In genomic region chr2:69012310-69013122, GRCh38 we compare ENCODE assay signal across 9 cellular contexts. TPM values are rescaled to one million over a fixed set of nuclear protein-coding genes. Genes with fewer than 3 reads are reported as not detected.
A peak's percentile ranks its signal among the peaks of the same experiment; 100 is the strongest.
DNase-seq lines count a peak whose midpoint lies in the region; ATAC-seq, FAIRE-seq and TF ChIP-seq lines count a peak whose summit lies in the region.
"Had no signal": no experiment of that assay in that cellular context is flagged by ENCODE, and none has a peak within 500 bp of the region (broad histone marks: within the 10 kb centered on the region; RNA-seq: fewer than 3 reads in every experiment).

No MANE protein-coding gene starts in this region.

- H3K27me3 ChIP-seq in endothelial cell of umbilical vein (ENCODE audit: control insufficient read depth in 2 of 2, insufficient read depth in 2 of 2, low read length in 2 of 2), result peaks cover 7 to 9% of the 10 kb centered on the region in 2 experiments

- H3K9me3 Mint-ChIP-seq in activated CD4-positive, alpha-beta memory T cell treated with anti-CD3 and anti-CD28 coated beads, Interleukin-2, amount 10 ng/mL, durations not matched to agents 7 days and 5 days, result no peaks in the 10 kb centered on the region

- H4K20me1 ChIP-seq in endothelial cell of umbilical vein (replicated peaks; ENCODE audit: control insufficient read depth, extremely low read depth, insufficient read depth, low read length), result no peaks in the 10 kb centered on the region

- POLR2A ChIA-PET in activated CD4-positive, alpha-beta memory T cell treated with anti-CD3 and anti-CD28 coated beads, Interleukin-2, amount 10 ng/mL, durations not matched to agents 7 days and 5 days (lab: Charles Lee), result no interaction called here
- POLR2A ChIA-PET in endothelial cell of umbilical vein (lab: Charles Lee), result no interaction called here

- H3K4me1 ChIP-seq in endothelial cell of umbilical vein (ENCODE audit: control insufficient read depth, extremely low read depth, insufficient read depth, low read length), result peaks cover 13% of the 10 kb centered on the region

- CTCF ChIA-PET in activated CD4-positive, alpha-beta memory T cell treated with anti-CD3 and anti-CD28 coated beads, Interleukin-2, amount 10 ng/mL, durations not matched to agents 7 days and 5 days (lab: Charles Lee), result interaction anchor here (0.5 to 0.9 kb wide), 5 partner anchors 16 to 1242 kb away, joined by 3 to 5 read pairs (median 3); no protein-coding TSS in a partner anchor
- CTCF ChIA-PET in endothelial cell of umbilical vein (lab: Charles Lee), result interaction anchor here (0.6 to 3.2 kb wide), 11 partner anchors 9 to 734 kb away, joined by 3 to 25 read pairs (median 4); no protein-coding TSS in a partner anchor

- H3K4me3 Mint-ChIP-seq in activated CD4-positive, alpha-beta memory T cell treated with anti-CD3 and anti-CD28 coated beads, Interleukin-2, amount 10 ng/mL, durations not matched to agents 7 days and 5 days, result peak overlapping the region; percentile 63

- peak; percentile 60 for DNase-seq in AG09319 (ENCODE audit: extremely low read depth, low read depth)
- DNase-seq in NCI-H2227 (lab: John Stamatoyannopoulos, UW; ENCODE audit: unreplicated experiment), result peak; percentile 86
- DNase-seq in activated CD4-positive, alpha-beta memory T cell treated with anti-CD3 and anti-CD28 coated beads, Interleukin-2, amount 10 ng/mL, durations not matched to agents 7 days and 5 days, result peak; percentile 42
- peak; percentile 56 for DNase-seq in endothelial cell of umbilical vein (ENCODE audit: low read depth, low spot score)
- DNase-seq in midbrain (lab: John Stamatoyannopoulos, UW), result peak; percentile 82
- DNase-seq in stimulated activated naive CD8-positive, alpha-beta T cell treated with anti-CD3 and anti-CD28 coated beads, Interleukin-15, Interleukin-2, amounts not matched to agents 100 U/mL and 50 U/mL, for 24 hours, result peak; percentile 54

- intact Hi-C loops in endothelial cell of umbilical vein (cut with micrococcal nuclease), result loop anchor here (1.0 to 5.0 kb wide), 3 partner anchors 70 to 295 kb away; no protein-coding TSS in a partner anchor

- no peak overlapping the region for H3K27ac ChIP-seq in endothelial cell of umbilical vein (ENCODE audit: insufficient read depth, low read depth, low read length)

- TF ChIP-seq POLR2A in endothelial cell of umbilical vein (IDR thresholded peaks at IDR 0.05; ENCODE audit: low read depth, low read length), result no peak

- dilution Hi-C loops in endothelial cell of umbilical vein (cut with MboI; ENCODE audit: extremely low pct_ligation_motif_present, low sequenced_read_pairs), result no loop called here

- peaks cover 15% of the 10 kb centered on the region for H3K4me1 Mint-ChIP-seq in activated CD4-positive, alpha-beta memory T cell treated with anti-CD3 and anti-CD28 coated beads, Interleukin-2, amount 10 ng/mL, durations not matched to agents 7 days and 5 days

- peak; percentile 56 for ATAC-seq in GM18511 (IDR thresholded peaks at IDR 0.05; ENCODE audit: unreplicated experiment)
- peak; percentile 53 for ATAC-seq in stimulated activated naive CD8-positive, alpha-beta T cell treated with anti-CD3 and anti-CD28 coated beads, Interleukin-15, Interleukin-2, amounts not matched to agents 100 U/mL and 50 U/mL, for 24 hours
- ATAC-seq in GM19324 (IDR thresholded peaks at IDR 0.05; ENCODE audit: low FRiP score, unreplicated experiment), result no peak

- BruUV-seq in endothelial cell of umbilical vein (replicated peaks; lab: Mats Ljungman, UMichigan), result no TSS peak

- no peak overlapping the region for H2AFZ ChIP-seq in endothelial cell of umbilical vein (ENCODE audit: low read depth, low read length)

- peak; percentile 46 for FAIRE-seq in endothelial cell of umbilical vein (lab: Jason Lieb, UNC)

- H3K4me2 ChIP-seq in endothelial cell of umbilical vein (ENCODE audit: insufficient read depth, low read length), result peak overlapping the region; percentile 95

- peak; percentile 76 for TF ChIP-seq CTCF in AG09319 (IDR thresholded peaks at IDR 0.05; ENCODE audit: low read depth, low read length)
- TF ChIP-seq CTCF in endothelial cell of umbilical vein (IDR thresholded peaks at IDR 0.05; ENCODE audit: extremely low read depth in 1 of 2, insufficient read depth in 1 of 2, low read depth in 1 of 2, low read length in 2 of 2), result peak; percentile 66 to 74

- H3K36me3 ChIP-seq in endothelial cell of umbilical vein (ENCODE audit: control insufficient read depth in 2 of 2, extremely low read depth in 1 of 2, insufficient read depth in 2 of 2, low read length in 2 of 2), result no peaks in the 10 kb centered on the region

- H3K9me3 ChIP-seq in endothelial cell of umbilical vein (replicated peaks; ENCODE audit: control insufficient read depth, insufficient read depth, low read length), result no peaks in the 10 kb centered on the region

- no peak overlapping the region for H3K9ac ChIP-seq in endothelial cell of umbilical vein (replicated peaks; ENCODE audit: extremely low read depth, insufficient read depth, low read length)

- H3K79me2 ChIP-seq in endothelial cell of umbilical vein (ENCODE audit: control insufficient read depth, insufficient read depth, low read length), result no peaks in the 10 kb centered on the region

- H3K4me3 ChIP-seq in endothelial cell of umbilical vein (replicated peaks in 1 of 3; ENCODE audit: insufficient read depth in 1 of 3, low read depth in 1 of 3, low read length in 3 of 3), result peak overlapping the region in 2 of 3 experiments; percentile 54 to 63

- H3K27ac Mint-ChIP-seq in activated CD4-positive, alpha-beta memory T cell treated with anti-CD3 and anti-CD28 coated beads, Interleukin-2, amount 10 ng/mL, durations not matched to agents 7 days and 5 days, result no peak overlapping the region

- no peaks in the 10 kb centered on the region for H3K36me3 Mint-ChIP-seq in activated CD4-positive, alpha-beta memory T cell treated with anti-CD3 and anti-CD28 coated beads, Interleukin-2, amount 10 ng/mL, durations not matched to agents 7 days and 5 days (ENCODE audit: low read depth)

- no peaks in the 10 kb centered on the region for H3K9me1 ChIP-seq in endothelial cell of umbilical vein (replicated peaks; ENCODE audit: control insufficient read depth, extremely low read depth, insufficient read depth, low read length)

- H3K27me3 Mint-ChIP-seq in activated CD4-positive, alpha-beta memory T cell treated with anti-CD3 and anti-CD28 coated beads, Interleukin-2, amount 10 ng/mL, durations not matched to agents 7 days and 5 days, result peaks cover 63% of the 10 kb centered on the region

TF ChIP-seq in endothelial cell of umbilical vein, 7 proteins besides CTCF, POLR2A, EP300 and RAD21:
- TF ChIP-seq MYC (IDR thresholded peaks at IDR 0.05; ENCODE audit: low read depth, low read length), result no peak
- peak; percentile 43 for TF ChIP-seq FOS (IDR thresholded peaks at IDR 0.05; ENCODE audit: borderline replicate concordance, insufficient read depth, low read length)
- TF ChIP-seq POLR2AphosphoS5 (IDR thresholded peaks at IDR 0.05; ENCODE audit: insufficient read depth, low read depth, low read length), result no peak
- TF ChIP-seq EZH2 (IDR thresholded peaks at IDR 0.05; ENCODE audit: borderline replicate concordance, low read depth, low read length, severe bottlenecking), result no peak
- TF ChIP-seq JUN (IDR thresholded peaks at IDR 0.05; ENCODE audit: borderline replicate concordance, insufficient read depth, insufficient read length, low read depth), result peak; percentile 33
- no peak for TF ChIP-seq MAX (IDR thresholded peaks at IDR 0.05; ENCODE audit: insufficient read depth, insufficient read length)

RNA-seq across cellular contexts. Expression of gene ANTXR1, which starts 0.5 kb away (rescaled TPM):
- total RNA-seq in activated CD4-positive, alpha-beta memory T cell treated with anti-CD3 and anti-CD28 coated beads, Interleukin-2, amount 10 ng/mL, durations not matched to agents 7 days and 5 days, result not detected
- 10.7 and 17.3 TPM in 2 replicates for total RNA-seq in endothelial cell of umbilical vein
- 3.7 and 4.2 TPM in 2 replicates for polyA plus RNA-seq in endothelial cell of umbilical vein
- polyA plus RNA-seq in endothelial cell of umbilical vein (2011; cell fraction: cytosol; rRNA removed), result 4.4 and 4.6 TPM in 2 replicates
- polyA plus RNA-seq in endothelial cell of umbilical vein (2011; cell fraction: nucleus; rRNA removed), result 5.1 and 5.7 TPM in 2 replicates
- polyA plus RNA-seq in endothelial cell of umbilical vein (2012), result 8.0 and 12.6 TPM in 2 replicates
- 8.2 and 10.1 TPM in 2 replicates for polyA minus RNA-seq in endothelial cell of umbilical vein
- polyA minus RNA-seq in endothelial cell of umbilical vein (2011; cell fraction: cytosol; rRNA and poly(A)+ RNA removed), result 19.8 TPM
- polyA minus RNA-seq in endothelial cell of umbilical vein (2011; cell fraction: nucleus; rRNA and poly(A)+ RNA removed), result 11.4 and 13.4 TPM in 2 replicates

RNA-seq across cellular contexts. Expression of gene GKN1, which starts 38.1 kb away (rescaled TPM):
- not detected for total RNA-seq in activated CD4-positive, alpha-beta memory T cell treated with anti-CD3 and anti-CD28 coated beads, Interleukin-2, amount 10 ng/mL, durations not matched to agents 7 days and 5 days
- not detected in 2 replicates for total RNA-seq in endothelial cell of umbilical vein
- not detected in 2 replicates for polyA plus RNA-seq in endothelial cell of umbilical vein
- polyA plus RNA-seq in endothelial cell of umbilical vein (2011; cell fraction: cytosol; rRNA removed), result not detected in 2 replicates
- not detected in 2 replicates for polyA plus RNA-seq in endothelial cell of umbilical vein (2011; cell fraction: nucleus; rRNA removed)
- not detected in 2 replicates for polyA plus RNA-seq in endothelial cell of umbilical vein (2012)
- polyA minus RNA-seq in endothelial cell of umbilical vein, result not detected in 2 replicates
- polyA minus RNA-seq in endothelial cell of umbilical vein (2011; cell fraction: cytosol; rRNA and poly(A)+ RNA removed), result not detected
- not detected in 2 replicates for polyA minus RNA-seq in endothelial cell of umbilical vein (2011; cell fraction: nucleus; rRNA and poly(A)+ RNA removed)
- total RNA-seq: subcutaneous adipose tissue had no signal

RNA-seq across cellular contexts. Expression of gene GKN2, which starts 59.8 kb away (rescaled TPM):
- not detected for total RNA-seq in activated CD4-positive, alpha-beta memory T cell treated with anti-CD3 and anti-CD28 coated beads, Interleukin-2, amount 10 ng/mL, durations not matched to agents 7 days and 5 days
- total RNA-seq in endothelial cell of umbilical vein, result not detected in 2 replicates
- polyA plus RNA-seq in endothelial cell of umbilical vein, result not detected in 2 replicates
- polyA plus RNA-seq in endothelial cell of umbilical vein (2011; cell fraction: cytosol; rRNA removed), result not detected in 2 replicates
- polyA plus RNA-seq in endothelial cell of umbilical vein (2011; cell fraction: nucleus; rRNA removed), result not detected in 2 replicates
- not detected in 2 replicates for polyA plus RNA-seq in endothelial cell of umbilical vein (2012)
- not detected in 2 replicates for polyA minus RNA-seq in endothelial cell of umbilical vein
- polyA minus RNA-seq in endothelial cell of umbilical vein (2011; cell fraction: cytosol; rRNA and poly(A)+ RNA removed), result not detected
- not detected in 2 replicates for polyA minus RNA-seq in endothelial cell of umbilical vein (2011; cell fraction: nucleus; rRNA and poly(A)+ RNA removed)
- total RNA-seq: subcutaneous adipose tissue had no signal

Comparison
In these comparisons a context has a peak if more than half of its experiments do, and no peak if none do; other contexts are left out.
1. RNA of gene ANTXR1, which starts 0.5 kb away (total RNA-seq): 10.7 to 17.3 TPM in endothelial cell of umbilical vein; not detected in activated CD4-positive, alpha-beta memory T cell treated with anti-CD3 and anti-CD28 coated beads, Interleukin-2, amount 10 ng/mL, durations not matched to agents 7 days and 5 days; every median in the first group is over 10 times any median in the second.
2. Peak in every context shown above with its lines, with median percentiles within 50 percentile points of each other: DNase-seq.